Comparison of ENCODE assay signal across 1 cellular context in the genomic region with DNA sequence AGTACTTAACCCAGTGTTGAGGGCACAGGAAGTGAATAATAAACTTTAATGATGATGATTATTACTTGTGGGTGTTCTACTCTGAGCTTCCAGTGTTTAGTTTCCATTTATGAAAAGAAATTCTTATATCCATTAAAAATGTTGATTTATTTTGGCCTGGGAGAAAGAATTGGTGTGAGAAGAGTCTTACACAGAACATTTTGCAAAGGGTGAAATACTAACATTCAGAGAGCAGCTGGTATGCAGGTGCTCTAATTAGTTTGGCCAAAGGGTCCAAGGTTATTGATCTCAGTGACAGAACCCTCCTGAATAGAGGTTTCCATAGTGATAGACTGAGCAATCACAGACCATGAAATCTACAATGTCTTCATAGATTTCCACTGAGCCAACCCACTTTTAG.
TF ChIP-seq lines count a peak whose summit lies in the region.

No MANE protein-coding gene starts in this region.

TF ChIP-seq in IMR-90, 13 proteins besides CTCF, POLR2A, EP300 and RAD21:
- TF ChIP-seq CHD1 (IDR thresholded peaks at IDR 0.05; ENCODE audit: low read depth, low read length) (no peak), MXI1 (IDR thresholded peaks at IDR 0.05; ENCODE audit: borderline replicate concordance, low read depth, low read length) (no peak), BHLHE40 (IDR thresholded peaks at IDR 0.05; ENCODE audit: low read depth, low read length) (no peak), CEBPB (IDR thresholded peaks at IDR 0.05; ENCODE audit: low read depth, low read length) (no peak), RFX5 (IDR thresholded peaks at IDR 0.05; ENCODE audit: low read depth, low read length) (no peak), MAFK (IDR thresholded peaks at IDR 0.05; ENCODE audit: low read depth, low read length) (no peak), FOS (IDR thresholded peaks at IDR 0.05; ENCODE audit: low read depth, low read length) (no peak), NFE2L2 (IDR thresholded peaks at IDR 0.05; ENCODE audit: low read depth, low read length) (no peak), MAZ (IDR thresholded peaks at IDR 0.05; ENCODE audit: borderline replicate concordance, low read depth, low read length) (no peak), RCOR1 (IDR thresholded peaks at IDR 0.05; ENCODE audit: insufficient replicate concordance, low read length) (no peak), SMC3 (IDR thresholded peaks at IDR 0.05; ENCODE audit: low read depth, low read length) (no peak)
- TF ChIP-seq, protein P1, sequence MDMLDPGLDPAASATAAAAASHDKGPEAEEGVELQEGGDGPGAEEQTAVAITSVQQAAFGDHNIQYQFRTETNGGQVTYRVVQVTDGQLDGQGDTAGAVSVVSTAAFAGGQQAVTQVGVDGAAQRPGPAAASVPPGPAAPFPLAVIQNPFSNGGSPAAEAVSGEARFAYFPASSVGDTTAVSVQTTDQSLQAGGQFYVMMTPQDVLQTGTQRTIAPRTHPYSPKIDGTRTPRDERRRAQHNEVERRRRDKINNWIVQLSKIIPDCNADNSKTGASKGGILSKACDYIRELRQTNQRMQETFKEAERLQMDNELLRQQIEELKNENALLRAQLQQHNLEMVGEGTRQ (IDR thresholded peaks at IDR 0.05; ENCODE audit: low read depth, low read length), result no peak
- TF ChIP-seq, protein P2, sequence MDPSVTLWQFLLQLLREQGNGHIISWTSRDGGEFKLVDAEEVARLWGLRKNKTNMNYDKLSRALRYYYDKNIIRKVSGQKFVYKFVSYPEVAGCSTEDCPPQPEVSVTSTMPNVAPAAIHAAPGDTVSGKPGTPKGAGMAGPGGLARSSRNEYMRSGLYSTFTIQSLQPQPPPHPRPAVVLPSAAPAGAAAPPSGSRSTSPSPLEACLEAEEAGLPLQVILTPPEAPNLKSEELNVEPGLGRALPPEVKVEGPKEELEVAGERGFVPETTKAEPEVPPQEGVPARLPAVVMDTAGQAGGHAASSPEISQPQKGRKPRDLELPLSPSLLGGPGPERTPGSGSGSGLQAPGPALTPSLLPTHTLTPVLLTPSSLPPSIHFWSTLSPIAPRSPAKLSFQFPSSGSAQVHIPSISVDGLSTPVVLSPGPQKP (IDR thresholded peaks at IDR 0.05; ENCODE audit: borderline replicate concordance, low read depth, low read length), result no peak
TF ChIP-seq in IMR-90: peak in this region for 0.
